ENCODE assay signal across 2 cellular contexts in the genomic region with DNA sequence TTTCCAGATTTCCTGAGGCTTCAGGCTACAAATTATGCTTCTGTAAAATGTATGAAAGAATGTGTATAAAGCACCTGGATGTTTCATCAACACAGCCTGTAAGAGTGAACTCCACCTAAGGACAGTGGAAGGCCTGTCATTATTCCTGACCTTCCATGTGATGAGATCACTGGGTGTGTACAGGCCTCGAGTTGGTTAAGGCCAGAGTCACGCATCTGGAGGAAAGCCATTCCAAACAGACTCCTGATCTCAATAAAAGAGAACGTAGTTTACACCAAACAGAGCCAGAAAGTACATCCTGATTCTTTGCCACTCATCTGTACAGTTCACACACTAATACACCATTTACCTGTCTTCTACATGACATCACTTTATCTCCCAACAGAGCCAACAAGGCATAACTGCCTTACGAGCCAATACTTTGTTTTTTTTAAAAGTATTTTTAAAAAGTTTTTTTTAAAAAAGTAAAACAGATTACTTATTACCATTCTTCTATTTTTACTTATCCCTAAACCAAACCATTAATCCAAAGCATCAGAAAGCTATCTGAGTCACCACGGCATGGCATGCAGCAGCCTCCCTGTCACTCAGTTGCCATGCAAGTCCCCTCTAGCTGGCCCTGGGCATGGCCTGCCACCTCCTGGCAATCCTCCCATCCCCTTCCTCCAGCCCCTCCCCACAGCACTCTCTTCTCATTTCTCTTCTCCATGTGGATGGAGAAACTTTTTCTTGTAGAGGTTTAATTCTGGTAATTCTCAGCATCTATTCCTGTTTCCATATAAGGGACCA.
TF ChIP-seq lines count a peak whose summit lies in the region.

No MANE protein-coding gene starts in this region.

TF ChIP-seq in SK-N-SH treated with all-trans-retinoic acid at 6 μM for 48 hours, 23 proteins besides CTCF, POLR2A, EP300 and RAD21 (continued from another document):
- TF ChIP-seq, protein P1, sequence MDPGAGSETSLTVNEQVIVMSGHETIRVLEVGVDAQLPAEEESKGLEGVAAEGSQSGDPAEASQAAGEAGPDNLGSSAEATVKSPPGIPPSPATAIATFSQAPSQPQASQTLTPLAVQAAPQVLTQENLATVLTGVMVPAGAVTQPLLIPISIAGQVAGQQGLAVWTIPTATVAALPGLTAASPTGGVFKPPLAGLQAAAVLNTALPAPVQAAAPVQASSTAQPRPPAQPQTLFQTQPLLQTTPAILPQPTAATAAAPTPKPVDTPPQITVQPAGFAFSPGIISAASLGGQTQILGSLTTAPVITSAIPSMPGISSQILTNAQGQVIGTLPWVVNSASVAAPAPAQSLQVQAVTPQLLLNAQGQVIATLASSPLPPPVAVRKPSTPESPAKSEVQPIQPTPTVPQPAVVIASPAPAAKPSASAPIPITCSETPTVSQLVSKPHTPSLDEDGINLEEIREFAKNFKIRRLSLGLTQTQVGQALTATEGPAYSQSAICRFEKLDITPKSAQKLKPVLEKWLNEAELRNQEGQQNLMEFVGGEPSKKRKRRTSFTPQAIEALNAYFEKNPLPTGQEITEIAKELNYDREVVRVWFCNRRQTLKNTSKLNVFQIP (CRISPR knock-in tag; IDR thresholded peaks at IDR 0.05; ENCODE audit: borderline replicate concordance, low read depth): no peak
- TF ChIP-seq ESRRG (CRISPR knock-in tag; IDR thresholded peaks at IDR 0.05): no peak

TF ChIP-seq in GM23338, 12 proteins besides CTCF, POLR2A, EP300 and RAD21 (continued from another document):
- TF ChIP-seq, protein P2, sequence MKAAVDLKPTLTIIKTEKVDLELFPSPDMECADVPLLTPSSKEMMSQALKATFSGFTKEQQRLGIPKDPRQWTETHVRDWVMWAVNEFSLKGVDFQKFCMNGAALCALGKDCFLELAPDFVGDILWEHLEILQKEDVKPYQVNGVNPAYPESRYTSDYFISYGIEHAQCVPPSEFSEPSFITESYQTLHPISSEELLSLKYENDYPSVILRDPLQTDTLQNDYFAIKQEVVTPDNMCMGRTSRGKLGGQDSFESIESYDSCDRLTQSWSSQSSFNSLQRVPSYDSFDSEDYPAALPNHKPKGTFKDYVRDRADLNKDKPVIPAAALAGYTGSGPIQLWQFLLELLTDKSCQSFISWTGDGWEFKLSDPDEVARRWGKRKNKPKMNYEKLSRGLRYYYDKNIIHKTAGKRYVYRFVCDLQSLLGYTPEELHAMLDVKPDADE (IDR thresholded peaks at IDR 0.05): no peak
- TF ChIP-seq ZNF331 (CRISPR knock-in tag; IDR thresholded peaks at IDR 0.05; ENCODE audit: low read depth) (no peak), NANOG (IDR thresholded peaks at IDR 0.05; ENCODE audit: borderline replicate concordance) (no peak), STAT1 (IDR thresholded peaks at IDR 0.05; ENCODE audit: unreplicated experiment) (no peak), JUNB (IDR thresholded peaks at IDR 0.05; ENCODE audit: unreplicated experiment) (no peak)
- TF ChIP-seq, protein P3, sequence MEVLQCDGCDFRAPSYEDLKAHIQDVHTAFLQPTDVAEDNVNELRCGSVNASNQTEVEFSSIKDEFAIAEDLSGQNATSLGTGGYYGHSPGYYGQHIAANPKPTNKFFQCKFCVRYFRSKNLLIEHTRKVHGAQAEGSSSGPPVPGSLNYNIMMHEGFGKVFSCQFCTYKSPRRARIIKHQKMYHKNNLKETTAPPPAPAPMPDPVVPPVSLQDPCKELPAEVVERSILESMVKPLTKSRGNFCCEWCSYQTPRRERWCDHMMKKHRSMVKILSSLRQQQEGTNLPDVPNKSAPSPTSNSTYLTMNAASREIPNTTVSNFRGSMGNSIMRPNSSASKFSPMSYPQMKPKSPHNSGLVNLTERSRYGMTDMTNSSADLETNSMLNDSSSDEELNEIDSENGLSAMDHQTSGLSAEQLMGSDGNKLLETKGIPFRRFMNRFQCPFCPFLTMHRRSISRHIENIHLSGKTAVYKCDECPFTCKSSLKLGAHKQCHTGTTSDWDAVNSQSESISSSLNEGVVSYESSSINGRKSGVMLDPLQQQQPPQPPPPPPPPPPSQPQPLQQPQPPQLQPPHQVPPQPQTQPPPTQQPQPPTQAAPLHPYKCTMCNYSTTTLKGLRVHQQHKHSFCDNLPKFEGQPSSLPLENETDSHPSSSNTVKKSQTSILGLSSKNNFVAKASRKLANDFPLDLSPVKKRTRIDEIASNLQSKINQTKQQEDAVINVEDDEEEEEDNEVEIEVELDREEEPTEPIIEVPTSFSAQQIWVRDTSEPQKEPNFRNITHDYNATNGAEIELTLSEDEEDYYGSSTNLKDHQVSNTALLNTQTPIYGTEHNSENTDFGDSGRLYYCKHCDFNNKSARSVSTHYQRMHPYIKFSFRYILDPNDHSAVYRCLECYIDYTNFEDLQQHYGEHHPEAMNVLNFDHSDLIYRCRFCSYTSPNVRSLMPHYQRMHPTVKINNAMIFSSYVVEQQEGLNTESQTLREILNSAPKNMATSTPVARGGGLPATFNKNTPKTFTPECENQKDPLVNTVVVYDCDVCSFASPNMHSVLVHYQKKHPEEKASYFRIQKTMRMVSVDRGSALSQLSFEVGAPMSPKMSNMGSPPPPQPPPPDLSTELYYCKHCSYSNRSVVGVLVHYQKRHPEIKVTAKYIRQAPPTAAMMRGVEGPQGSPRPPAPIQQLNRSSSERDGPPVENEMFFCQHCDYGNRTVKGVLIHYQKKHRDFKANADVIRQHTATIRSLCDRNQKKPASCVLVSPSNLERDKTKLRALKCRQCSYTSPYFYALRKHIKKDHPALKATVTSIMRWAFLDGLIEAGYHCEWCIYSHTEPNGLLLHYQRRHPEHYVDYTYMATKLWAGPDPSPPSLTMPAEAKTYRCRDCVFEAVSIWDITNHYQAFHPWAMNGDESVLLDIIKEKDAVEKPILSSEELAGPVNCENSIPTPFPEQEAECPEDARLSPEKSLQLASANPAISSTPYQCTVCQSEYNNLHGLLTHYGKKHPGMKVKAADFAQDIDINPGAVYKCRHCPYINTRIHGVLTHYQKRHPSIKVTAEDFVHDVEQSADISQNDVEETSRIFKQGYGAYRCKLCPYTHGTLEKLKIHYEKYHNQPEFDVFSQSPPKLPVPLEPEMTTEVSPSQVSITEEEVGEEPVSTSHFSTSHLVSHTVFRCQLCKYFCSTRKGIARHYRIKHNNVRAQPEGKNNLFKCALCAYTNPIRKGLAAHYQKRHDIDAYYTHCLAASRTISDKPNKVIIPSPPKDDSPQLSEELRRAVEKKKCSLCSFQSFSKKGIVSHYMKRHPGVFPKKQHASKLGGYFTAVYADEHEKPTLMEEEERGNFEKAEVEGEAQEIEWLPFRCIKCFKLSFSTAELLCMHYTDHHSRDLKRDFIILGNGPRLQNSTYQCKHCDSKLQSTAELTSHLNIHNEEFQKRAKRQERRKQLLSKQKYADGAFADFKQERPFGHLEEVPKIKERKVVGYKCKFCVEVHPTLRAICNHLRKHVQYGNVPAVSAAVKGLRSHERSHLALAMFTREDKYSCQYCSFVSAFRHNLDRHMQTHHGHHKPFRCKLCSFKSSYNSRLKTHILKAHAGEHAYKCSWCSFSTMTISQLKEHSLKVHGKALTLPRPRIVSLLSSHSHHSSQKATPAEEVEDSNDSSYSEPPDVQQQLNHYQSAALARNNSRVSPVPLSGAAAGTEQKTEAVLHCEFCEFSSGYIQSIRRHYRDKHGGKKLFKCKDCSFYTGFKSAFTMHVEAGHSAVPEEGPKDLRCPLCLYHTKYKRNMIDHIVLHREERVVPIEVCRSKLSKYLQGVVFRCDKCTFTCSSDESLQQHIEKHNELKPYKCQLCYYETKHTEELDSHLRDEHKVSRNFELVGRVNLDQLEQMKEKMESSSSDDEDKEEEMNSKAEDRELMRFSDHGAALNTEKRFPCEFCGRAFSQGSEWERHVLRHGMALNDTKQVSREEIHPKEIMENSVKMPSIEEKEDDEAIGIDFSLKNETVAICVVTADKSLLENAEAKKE (CRISPR knock-in tag; IDR thresholded peaks at IDR 0.05): no peak
